Comparison of ENCODE assay signal across 8 cellular contexts in genomic region chr7:140326116-140326928, GRCh38.
DNase-seq lines count a peak whose midpoint lies in the region; ATAC-seq lines count a peak whose summit lies in the region.

No MANE protein-coding gene starts in this region.

- ATAC-seq in right cardiac atrium (peak; percentile 84 to 88), HG03565 (IDR thresholded peaks at IDR 0.05; ENCODE audit: unreplicated experiment) (no peak), HG03045 (IDR thresholded peaks at IDR 0.05; ENCODE audit: unreplicated experiment) (no peak)

- H3K4me1 ChIP-seq in right cardiac atrium (ENCODE audit: control insufficient read depth, insufficient read depth, low read length): peaks cover 5% of the 10 kb centered on the region

- WGBS in right cardiac atrium: 23% methylated on average over 16 of the region's 16 CpGs

- intact Hi-C loops in right cardiac atrium (cut with DNase I): loop anchor here in 2 of 4 donors (5.0 kb wide), 1 partner anchor 149 kb away; the partner anchor contains the start of gene KDM7A (in 2 of the 2)

- H3K27me3 ChIP-seq in right cardiac atrium (ENCODE audit: control insufficient read depth, insufficient read depth): no peaks in the 10 kb centered on the region

- no peak overlapping the region for H3K27ac ChIP-seq in right cardiac atrium (ENCODE audit: low read length)

- DNase-seq in DMS53 treated with DMSO at 0.1 percent for 48 hours (lab: John Stamatoyannopoulos, UW; ENCODE audit: unreplicated experiment) (peak; percentile 85), Kasumi-1 (lab: John Stamatoyannopoulos, UW) (peak; percentile 56 to 64), SW480 (ENCODE audit: low spot score) (peak; percentile 82), astrocyte of the hippocampus (ENCODE audit: low read depth, low spot score) (peak; percentile 83), right cardiac atrium (peak; percentile 53 to 80 (median 62)), retina (peak; percentile 53)

- H3K9me3 ChIP-seq in right cardiac atrium (ENCODE audit: control insufficient read depth, low read length): no peaks in the 10 kb centered on the region

- no peak overlapping the region for H3K4me3 ChIP-seq in right cardiac atrium (ENCODE audit: low read length)

Comparison
In these comparisons a context has a peak if more than half of its experiments do, and no peak if none do; other contexts are left out.
1. ATAC-seq: peak in right cardiac atrium (2 of 2); none in HG03565 (single experiment) and HG03045 (single experiment).
2. Peak in every context shown above with its lines, with median percentiles within 50 percentile points of each other: DNase-seq.